Comparison of ENCODE assay signal across 22 cellular contexts in genomic region chr13:100175803-100176182, GRCh38.
DNase-seq lines count a peak whose midpoint lies in the region; ATAC-seq, FAIRE-seq and TF ChIP-seq lines count a peak whose summit lies in the region.
"Had no signal": no experiment of that assay in that cellular context is flagged by ENCODE, and none has a peak within 500 bp of the region (broad histone marks: within the 10 kb centered on the region; RNA-seq: fewer than 3 reads in every experiment).

No MANE protein-coding gene starts in this region.

- no peaks in the 10 kb centered on the region for H3K27me3 ChIP-seq in right lobe of liver
- no peaks in the 10 kb centered on the region for H3K27me3 ChIP-seq in HepG2 (ENCODE audit: control insufficient read depth in 1 of 2, insufficient read depth in 2 of 2, low read length in 2 of 2)
- no peaks in the 10 kb centered on the region for H3K27me3 ChIP-seq in iPS-20b (ENCODE audit: insufficient read depth, low read length)
- H3K27me3 ChIP-seq: BLaER1 treated with 17β-estradiol and CSF1 and Interleukin-3, amounts not matched to agents 10 nM and 100 nM; MG63 had no signal

- WGBS in right lobe of liver (ENCODE audit: insufficient coverage, low coverage, low lambda C conversion rate, missing lambda C conversion rate), result 51% methylated on average over 5 of the region's 5 CpGs
- WGBS in HepG2 (ENCODE audit: low lambda C conversion rate), result 96% methylated on average over 5 of the region's 5 CpGs

- POLR2A ChIA-PET in HepG2 (lab: Yijun Ruan, JAX), result no interaction called here

- no peak overlapping the region for H3K4me2 ChIP-seq in HepG2 (ENCODE audit: low read depth, low read length)
- H3K4me2 ChIP-seq: BLaER1 treated with 17β-estradiol and CSF1 and Interleukin-3, amounts not matched to agents 10 nM and 100 nM had no signal

- FAIRE-seq in HepG2 (lab: Jason Lieb, UNC), result no peak
- FAIRE-seq: GM12891, GM18507 had no signal

- peaks cover 24% of the 10 kb centered on the region for H3K36me3 Mint-ChIP-seq in brain

- no peak for DNase-seq in right lobe of liver
- DNase-seq in HepG2 (ENCODE audit: low spot score), result no peak
- peak; percentile 26 for DNase-seq in retina
- no peak for DNase-seq in HCEC 1CT
- no peak for DNase-seq in NCI-H748 (lab: John Stamatoyannopoulos, UW; ENCODE audit: unreplicated experiment)
- DNase-seq: 8988T; CD4-positive, alpha-beta memory T cell; MG63; NCI-H1417 treated with DMSO at 0.1 percent for 48 hours; NCI-H187; NCI-H2107; NCI-H446 treated with DMSO at 0.1 percent for 48 hours; SIG-M5 had no signal

- peaks cover 44% of the 10 kb centered on the region for H3K4me1 Mint-ChIP-seq in brain

- TF ChIP-seq EP300 in HepG2 (IDR thresholded peaks at IDR 0.05; ENCODE audit: low read depth in 2 of 2, low read length in 2 of 2), result no peak
- no peak for TF ChIP-seq EP300 in HepG2 (CRISPR knock-in tag; IDR thresholded peaks at IDR 0.05; ENCODE audit: borderline replicate concordance)

- no peaks in the 10 kb centered on the region for H3K27me3 Mint-ChIP-seq in brain
- H3K27me3 Mint-ChIP-seq: CD4-positive, alpha-beta memory T cell had no signal

- H3K4me3 Mint-ChIP-seq in brain, result peak overlapping the region in 1 of 5 experiments; percentile 59
- H3K4me3 Mint-ChIP-seq: CD4-positive, alpha-beta memory T cell had no signal

- intact Hi-C loops in right lobe of liver (cut with DNase I) (no loop called here), HepG2 (cut with micrococcal nuclease; ENCODE audit: unreplicated experiment) (no loop called here)

- ATAC-seq in right lobe of liver (peak in 3 of 4 donors; percentile 14 to 48 (median 24)), HepG2 (no peak), GM19397 (IDR thresholded peaks at IDR 0.05; ENCODE audit: unreplicated experiment) (no peak)
- ATAC-seq: HCT116, Panc1, SK-N-SH treated with all-trans-retinoic acid at 6 μM for 48 hours had no signal

- no peak overlapping the region for H2AFZ ChIP-seq in HepG2 (ENCODE audit: low read length)

- no peaks in the 10 kb centered on the region for H3K79me2 ChIP-seq in HepG2 (ENCODE audit: insufficient read depth, low read length)

- H3K4me1 ChIP-seq in right lobe of liver (peaks cover 0 to 57% (median 20%) of the 10 kb centered on the region in 4 donors), HepG2 (ENCODE audit: insufficient read depth, low read length) (no peaks in the 10 kb centered on the region), iPS-20b (ENCODE audit: insufficient read depth, low read length) (peaks cover 33% of the 10 kb centered on the region; the same call in 1 of the 2 replicates)
- H3K4me1 ChIP-seq: BLaER1 treated with 17β-estradiol and CSF1 and Interleukin-3, amounts not matched to agents 10 nM and 100 nM had no signal

- BruUV-seq in HepG2 (replicated peaks; lab: Mats Ljungman, UMichigan), result no TSS peak

- peak overlapping the region; percentile 7 to 59 (median 32) for H3K27ac Mint-ChIP-seq in brain
- H3K27ac Mint-ChIP-seq: CD4-positive, alpha-beta memory T cell had no signal

- no peaks in the 10 kb centered on the region for H3K36me3 ChIP-seq in right lobe of liver
- peaks cover 0 to 1% of the 10 kb centered on the region in 2 experiments; a peak in 1 of 5 replicates for H3K36me3 ChIP-seq in HepG2 (replicated peaks in 1 of 2; ENCODE audit: control insufficient read depth in 1 of 2, insufficient read depth in 2 of 2, low read length in 2 of 2)
- H3K36me3 ChIP-seq in iPS-20b (ENCODE audit: insufficient read depth, low read depth, low read length), result peaks cover 7% of the 10 kb centered on the region; the same call in 1 of the 2 replicates
- H3K36me3 ChIP-seq: BLaER1 treated with 17β-estradiol and CSF1 and Interleukin-3, amounts not matched to agents 10 nM and 100 nM; MG63 had no signal

- peaks cover 0 to 10% (median 5%) of the 10 kb centered on the region in 5 experiments for H3K9me3 Mint-ChIP-seq in brain

- in situ Hi-C loops in HepG2 (cut with HindIII; ENCODE audit: extremely low pct_ligation_motif_present, low pct_unique_long_range_greater_than_20kb), result no loop called here

- H3K27ac ChIP-seq in right lobe of liver, result peak overlapping the region in 2 of 3 donors; percentile 5 to 58
- H3K27ac ChIP-seq in HepG2 (ENCODE audit: extremely low read length, insufficient read depth, low read length), result no peak overlapping the region
- H3K27ac ChIP-seq in iPS-20b (ENCODE audit: low read length), result peak overlapping the region; percentile 79
- H3K27ac ChIP-seq: BLaER1 treated with 17β-estradiol and CSF1 and Interleukin-3, amounts not matched to agents 10 nM and 100 nM had no signal

- CTCF ChIA-PET in HepG2 (lab: Yijun Ruan, JAX; ENCODE audit: low intra/inter-chr PET ratio, low total read pairs), result no interaction called here

- TF ChIP-seq CTCF in right lobe of liver (IDR thresholded peaks at IDR 0.05) (no peak), HepG2 (CRISPR knock-in tag; IDR thresholded peaks at IDR 0.05) (no peak), brain (conservative IDR thresholded peaks at IDR 0.05) (no peak)

- H3K4me3 ChIP-seq in right lobe of liver (no peak overlapping the region), HepG2 (replicated peaks in 1 of 3; ENCODE audit: insufficient read depth in 1 of 3, low read depth in 2 of 3, low read length in 3 of 3) (no peak overlapping the region), iPS-20b (ENCODE audit: low read length) (peak overlapping the region; percentile 47)
- H3K4me3 ChIP-seq: BLaER1 treated with 17β-estradiol and CSF1 and Interleukin-3, amounts not matched to agents 10 nM and 100 nM; MG63 had no signal

- H4K20me1 ChIP-seq in HepG2 (ENCODE audit: insufficient read depth, low read length), result no peaks in the 10 kb centered on the region

- no peaks in the 10 kb centered on the region for H3K9me3 ChIP-seq in right lobe of liver
- no peaks in the 10 kb centered on the region for H3K9me3 ChIP-seq in HepG2 (ENCODE audit: low read length)
- peaks cover 4% of the 10 kb centered on the region; the same call in 1 of the 2 replicates for H3K9me3 ChIP-seq in iPS-20b (ENCODE audit: insufficient read depth, low read depth, low read length)
- H3K9me3 ChIP-seq: MG63 had no signal

- no peak overlapping the region for H3K9ac ChIP-seq in HepG2 (ENCODE audit: insufficient read depth, low read depth, low read length)
- H3K9ac ChIP-seq in iPS-20b (ENCODE audit: low read depth, low read length), result peak overlapping the region; percentile 3; the same call in 1 of the 2 replicates
- H3K9ac ChIP-seq: BLaER1 treated with 17β-estradiol and CSF1 and Interleukin-3, amounts not matched to agents 10 nM and 100 nM had no signal

- TF ChIP-seq POLR2A in right lobe of liver (IDR thresholded peaks at IDR 0.05), result no peak
- TF ChIP-seq POLR2A in HepG2 (IDR thresholded peaks at IDR 0.05; ENCODE audit: insufficient read depth in 1 of 2, low read depth in 2 of 2, low read length in 2 of 2), result no peak

- TF ChIP-seq RAD21 in HepG2 (CRISPR knock-in tag; IDR thresholded peaks at IDR 0.05), result no peak

TF ChIP-seq in HepG2, 621 proteins besides CTCF, POLR2A, EP300 and RAD21 (continues in another document):
- TF ChIP-seq, protein P1, sequence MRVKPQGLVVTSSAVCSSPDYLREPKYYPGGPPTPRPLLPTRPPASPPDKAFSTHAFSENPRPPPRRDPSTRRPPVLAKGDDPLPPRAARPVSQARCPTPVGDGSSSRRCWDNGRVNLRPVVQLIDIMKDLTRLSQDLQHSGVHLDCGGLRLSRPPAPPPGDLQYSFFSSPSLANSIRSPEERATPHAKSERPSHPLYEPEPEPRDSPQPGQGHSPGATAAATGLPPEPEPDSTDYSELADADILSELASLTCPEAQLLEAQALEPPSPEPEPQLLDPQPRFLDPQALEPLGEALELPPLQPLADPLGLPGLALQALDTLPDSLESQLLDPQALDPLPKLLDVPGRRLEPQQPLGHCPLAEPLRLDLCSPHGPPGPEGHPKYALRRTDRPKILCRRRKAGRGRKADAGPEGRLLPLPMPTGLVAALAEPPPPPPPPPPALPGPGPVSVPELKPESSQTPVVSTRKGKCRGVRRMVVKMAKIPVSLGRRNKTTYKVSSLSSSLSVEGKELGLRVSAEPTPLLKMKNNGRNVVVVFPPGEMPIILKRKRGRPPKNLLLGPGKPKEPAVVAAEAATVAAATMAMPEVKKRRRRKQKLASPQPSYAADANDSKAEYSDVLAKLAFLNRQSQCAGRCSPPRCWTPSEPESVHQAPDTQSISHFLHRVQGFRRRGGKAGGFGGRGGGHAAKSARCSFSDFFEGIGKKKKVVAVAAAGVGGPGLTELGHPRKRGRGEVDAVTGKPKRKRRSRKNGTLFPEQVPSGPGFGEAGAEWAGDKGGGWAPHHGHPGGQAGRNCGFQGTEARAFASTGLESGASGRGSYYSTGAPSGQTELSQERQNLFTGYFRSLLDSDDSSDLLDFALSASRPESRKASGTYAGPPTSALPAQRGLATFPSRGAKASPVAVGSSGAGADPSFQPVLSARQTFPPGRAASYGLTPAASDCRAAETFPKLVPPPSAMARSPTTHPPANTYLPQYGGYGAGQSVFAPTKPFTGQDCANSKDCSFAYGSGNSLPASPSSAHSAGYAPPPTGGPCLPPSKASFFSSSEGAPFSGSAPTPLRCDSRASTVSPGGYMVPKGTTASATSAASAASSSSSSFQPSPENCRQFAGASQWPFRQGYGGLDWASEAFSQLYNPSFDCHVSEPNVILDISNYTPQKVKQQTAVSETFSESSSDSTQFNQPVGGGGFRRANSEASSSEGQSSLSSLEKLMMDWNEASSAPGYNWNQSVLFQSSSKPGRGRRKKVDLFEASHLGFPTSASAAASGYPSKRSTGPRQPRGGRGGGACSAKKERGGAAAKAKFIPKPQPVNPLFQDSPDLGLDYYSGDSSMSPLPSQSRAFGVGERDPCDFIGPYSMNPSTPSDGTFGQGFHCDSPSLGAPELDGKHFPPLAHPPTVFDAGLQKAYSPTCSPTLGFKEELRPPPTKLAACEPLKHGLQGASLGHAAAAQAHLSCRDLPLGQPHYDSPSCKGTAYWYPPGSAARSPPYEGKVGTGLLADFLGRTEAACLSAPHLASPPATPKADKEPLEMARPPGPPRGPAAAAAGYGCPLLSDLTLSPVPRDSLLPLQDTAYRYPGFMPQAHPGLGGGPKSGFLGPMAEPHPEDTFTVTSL (CRISPR knock-in tag; IDR thresholded peaks at IDR 0.05; ENCODE audit: borderline replicate concordance), result no peak
- TF ChIP-seq HNRNPL (IDR thresholded peaks at IDR 0.05; ENCODE audit: low read depth, low read length) (no peak), ZNF841 (CRISPR knock-in tag; IDR thresholded peaks at IDR 0.05; ENCODE audit: borderline replicate concordance) (no peak), SOX13 (IDR thresholded peaks at IDR 0.05) (no peak), SOX13 (CRISPR knock-in tag; conservative IDR thresholded peaks at IDR 0.05 in 1 of 2, IDR thresholded peaks at IDR 0.05 in 1 of 2) (no peak), TP53 (CRISPR knock-in tag; conservative IDR thresholded peaks at IDR 0.05) (no peak), CAMTA2 (CRISPR knock-in tag; IDR thresholded peaks at IDR 0.05; ENCODE audit: borderline replicate concordance) (no peak)

Comparison
In these comparisons a context has a peak if more than half of its experiments do, and no peak if none do; other contexts are left out.
1. ATAC-seq: peak in right lobe of liver (3 of 4); none in HepG2 (single experiment) and GM19397 (single experiment).